Comparison of ENCODE assay signal across 8 cellular contexts in the genomic region with DNA sequence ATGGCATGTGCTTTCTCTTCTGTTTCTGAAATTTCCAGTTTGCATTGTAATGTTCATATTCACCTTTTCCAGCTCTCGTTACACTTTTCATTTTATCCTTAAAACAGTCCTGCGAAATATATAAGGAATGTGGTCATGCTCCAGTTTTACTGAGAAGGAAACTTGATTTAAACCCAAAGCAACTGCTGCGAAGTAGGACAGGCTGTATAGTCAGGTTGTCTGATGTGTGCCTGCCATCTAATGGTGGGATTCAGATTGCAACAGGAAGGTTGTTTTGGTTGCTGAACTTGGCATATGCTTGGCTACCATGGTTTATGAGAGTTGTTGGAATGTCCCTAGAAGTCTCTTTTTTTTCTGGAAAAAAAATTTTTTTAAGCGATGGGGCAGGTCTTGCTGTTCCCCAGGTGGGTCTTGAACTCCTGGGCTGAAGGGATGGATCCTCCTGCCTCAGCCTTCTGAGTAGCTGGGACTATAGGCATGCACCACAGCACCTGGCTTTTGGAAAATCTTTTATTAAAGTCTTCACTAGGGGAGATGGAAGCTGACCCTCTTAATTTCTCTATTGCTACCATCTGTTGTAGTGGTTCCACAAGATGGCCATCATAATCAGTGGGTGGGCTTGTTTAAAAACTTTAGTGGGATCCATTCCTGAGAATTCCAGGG.
DNase-seq lines count a peak whose midpoint lies in the region; ATAC-seq lines count a peak whose summit lies in the region.

No MANE protein-coding gene starts in this region.

- peak; percentile 89 for ATAC-seq in GM18508 (IDR thresholded peaks at IDR 0.05; ENCODE audit: insufficient read depth, unreplicated experiment)
- ATAC-seq in HG03025 (IDR thresholded peaks at IDR 0.05; ENCODE audit: low FRiP score, unreplicated experiment), result peak; percentile 64

- peak; percentile 86 for DNase-seq in AG08395 (ENCODE audit: low spot score)
- DNase-seq in NCI-H2081 treated with DMSO at 0.1 percent for 48 hours (lab: John Stamatoyannopoulos, UW), result peak; percentile 36
- DNase-seq in UCSD-AML1 (lab: John Stamatoyannopoulos, UW; ENCODE audit: unreplicated experiment), result peak; percentile 30
- DNase-seq in T47D (ENCODE audit: low read depth in 1 of 2, low spot score in 1 of 2), result peak; percentile 72 to 87
- DNase-seq in islet precursor cell, result peak; percentile 79
- DNase-seq in stimulated activated CD4-positive, alpha-beta T cell treated with anti-CD3 and anti-CD28 coated beads, Interleukin-2, amount 100 ng/mL, for 24 hours, result peak; percentile 54 to 66

- in situ Hi-C loops in T47D (cut with HindIII; ENCODE audit: low pct_unique_long_range_greater_than_20kb, low sequenced_read_pairs), result no loop called here

Comparison
In these comparisons a context has a peak if more than half of its experiments do, and no peak if none do; other contexts are left out.
1. Peak in every context shown above with its lines: DNase-seq and ATAC-seq.
2. DNase-seq: peak in every context shown above with its lines; median percentile 86 in AG08395; 80 in T47D; 79 in islet precursor cell; 60 in stimulated activated CD4-positive, alpha-beta T cell treated with anti-CD3 and anti-CD28 coated beads, Interleukin-2, amount 100 ng/mL, for 24 hours; 36 in NCI-H2081 treated with DMSO at 0.1 percent for 48 hours; 30 in UCSD-AML1.